In the genomic region with DNA sequence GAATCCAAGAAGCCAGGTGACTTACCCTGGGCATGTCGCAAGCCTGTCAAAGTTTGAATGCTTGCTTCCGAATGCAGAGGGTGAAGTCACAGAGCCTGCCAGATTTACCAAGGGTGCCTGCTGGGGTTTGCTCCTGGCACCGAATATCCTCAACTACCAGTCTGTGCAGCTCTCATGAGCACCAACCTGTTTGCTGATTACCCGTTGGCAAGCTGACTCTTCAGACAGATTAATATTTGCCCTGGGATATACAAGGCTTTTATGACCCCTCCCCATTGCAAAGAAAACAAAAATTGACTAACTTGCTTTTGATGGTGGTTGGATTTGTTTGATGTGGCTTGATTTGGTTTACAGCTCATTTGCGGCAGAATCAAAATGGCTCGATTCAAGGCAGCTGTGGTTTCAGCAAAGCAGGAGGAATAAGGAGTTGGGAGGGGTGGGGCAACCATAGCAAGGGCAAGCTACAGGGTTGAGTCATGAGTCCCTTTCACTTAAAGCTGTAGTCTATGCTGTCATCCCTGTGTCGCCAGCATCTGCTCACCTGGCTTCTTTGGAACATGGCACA, we compare ENCODE assay signal across 9 cellular contexts.
DNase-seq lines count a peak whose midpoint lies in the region; ATAC-seq and TF ChIP-seq lines count a peak whose summit lies in the region.
"Had no signal": no experiment of that assay in that cellular context is flagged by ENCODE, and none has a peak within 500 bp of the region (broad histone marks: within the 10 kb centered on the region; RNA-seq: fewer than 3 reads in every experiment).

No MANE protein-coding gene starts in this region.

- in situ Hi-C loops in ACHN (cut with HindIII; ENCODE audit: low pct_ligation_motif_present, low pct_unique_long_range_greater_than_20kb, low sequenced_read_pairs), result no loop called here

- no peaks in the 10 kb centered on the region for H3K27me3 ChIP-seq in right lobe of liver

- TF ChIP-seq POLR2A in right lobe of liver (IDR thresholded peaks at IDR 0.05), result no peak

- peak overlapping the region in 2 of 3 donors; percentile 7 to 17 for H3K27ac ChIP-seq in right lobe of liver

- ATAC-seq in right lobe of liver (peak; percentile 74 to 87 (median 84)), GM18909 (IDR thresholded peaks at IDR 0.05; ENCODE audit: poor library complexity, unreplicated experiment) (no peak), GM21390 (IDR thresholded peaks at IDR 0.05; ENCODE audit: unreplicated experiment) (no peak), HG02970 (IDR thresholded peaks at IDR 0.05; ENCODE audit: low FRiP score, unreplicated experiment) (no peak)

- peaks cover 0 to 40% (median 7%) of the 10 kb centered on the region in 4 donors for H3K4me1 ChIP-seq in right lobe of liver

- no peak overlapping the region for H3K4me3 ChIP-seq in right lobe of liver

- H3K36me3 ChIP-seq in right lobe of liver, result no peaks in the 10 kb centered on the region

- DNase-seq in ACHN (peak; percentile 76), M059J (ENCODE audit: low read depth) (peak; percentile 98), activated T-helper 1 cell treated with Interleukin-2 at 50 U/mL for 16 hours (ENCODE audit: low read depth) (peak; percentile 26), right lobe of liver (peak; percentile 34 to 75 (median 75)), DMS79 (lab: John Stamatoyannopoulos, UW) (no peak)
- DNase-seq: naive B cell had no signal

- intact Hi-C loops in right lobe of liver (cut with DNase I), result no loop called here

- TF ChIP-seq CTCF in right lobe of liver (IDR thresholded peaks at IDR 0.05), result no peak

- 24% methylated on average over 7 of the region's 7 CpGs for WGBS in right lobe of liver (ENCODE audit: insufficient coverage, low coverage, low lambda C conversion rate, missing lambda C conversion rate)

- H3K9me3 ChIP-seq in right lobe of liver, result no peaks in the 10 kb centered on the region

Comparison
In these comparisons a context has a peak if more than half of its experiments do, and no peak if none do; other contexts are left out.
1. ATAC-seq: peak in right lobe of liver (4 of 4); none in GM18909 (single experiment), GM21390 (single experiment) and HG02970 (single experiment).